ENCODE assay signal across 38 cellular contexts in genomic region chr4:186258216-186258811, GRCh38. TPM values are rescaled to one million over a fixed set of nuclear protein-coding genes. Genes with fewer than 3 reads are reported as not detected.
"Had no signal": no experiment of that assay in that cellular context is flagged by ENCODE, and none has a peak within 500 bp of the region (broad histone marks: within the 10 kb centered on the region; RNA-seq: fewer than 3 reads in every experiment).

No MANE protein-coding gene starts in this region.

- H3K4me3 ChIP-seq: adrenal gland, body of pancreas, colonic mucosa, esophagus squamous epithelium, pancreas, psoas muscle, smooth muscle cell had no signal

- H3K27me3 ChIP-seq: adrenal gland, body of pancreas, colonic mucosa, esophagus squamous epithelium, pancreas had no signal

- H3K27ac ChIP-seq: adrenal gland, colonic mucosa, epithelial cell of prostate, esophagus squamous epithelium, psoas muscle, VCaP had no signal

- H3K4me2 ChIP-seq: smooth muscle cell had no signal

- H3K36me3 Mint-ChIP-seq: activated naive CD8-positive, alpha-beta T cell treated with anti-CD3 and anti-CD28 coated beads for 36 hours; stimulated activated memory B cell treated with anti-CD40 and anti-IgM and Interleukin-4, amounts not matched to agents 10 μg/mL and 1 μg/mL and 100 μg/mL, for 72 hours had no signal

- H3K36me3 ChIP-seq: adrenal gland, colonic mucosa, esophagus squamous epithelium, pancreas had no signal

- ATAC-seq: body of pancreas; left ventricle myocardium superior; naive thymus-derived CD4-positive, alpha-beta T cell; pancreas; psoas muscle; stimulated activated memory B cell treated with anti-CD40 and anti-IgM and Interleukin-4, amounts not matched to agents 10 μg/mL and 1 μg/mL and 100 μg/mL, for 72 hours; stimulated activated naive CD8-positive, alpha-beta T cell treated with anti-CD3 and anti-CD28 coated beads, Interleukin-15, amount 100 ng/mL, for 72 hours had no signal

- H3K27me3 Mint-ChIP-seq: activated naive CD8-positive, alpha-beta T cell treated with anti-CD3 and anti-CD28 coated beads for 36 hours; stimulated activated memory B cell treated with anti-CD40 and anti-IgM and Interleukin-4, amounts not matched to agents 10 μg/mL and 1 μg/mL and 100 μg/mL, for 72 hours had no signal

- FAIRE-seq: endometrium, pancreas, TTC549 had no signal

- H3K9me3 Mint-ChIP-seq: activated naive CD4-positive, alpha-beta T cell treated with anti-CD3 and anti-CD28 coated beads for 36 hours; activated naive CD8-positive, alpha-beta T cell treated with anti-CD3 and anti-CD28 coated beads for 36 hours; activated T-helper 1 cell treated with anti-CD3 and anti-CD28 coated beads, Interleukin-12 subunit alpha, Interleukin-12 subunit beta, Interleukin-2, Interleukin-4 antibody, amounts not matched to agents 30 ng/mL and 10 ng/mL and 1 ng/mL, durations not matched to agents 14 hours and 24 hours and 36 hours; stimulated activated memory B cell treated with anti-CD40 and anti-IgM and Interleukin-4, amounts not matched to agents 10 μg/mL and 1 μg/mL and 100 μg/mL, for 72 hours; stimulated activated naive CD8-positive, alpha-beta T cell treated with anti-CD3 and anti-CD28 coated beads, Interleukin-15, amount 100 ng/mL, for 72 hours had no signal

- H3K4me1 ChIP-seq: colonic mucosa, psoas muscle had no signal

- H3K9me3 ChIP-seq: adrenal gland, body of pancreas, colonic mucosa, esophagus squamous epithelium, pancreas, psoas muscle had no signal

- H3K4me1 Mint-ChIP-seq: activated naive CD8-positive, alpha-beta T cell treated with anti-CD3 and anti-CD28 coated beads for 36 hours; naive thymus-derived CD4-positive, alpha-beta T cell; stimulated activated memory B cell treated with anti-CD40 and anti-IgM and Interleukin-4, amounts not matched to agents 10 μg/mL and 1 μg/mL and 100 μg/mL, for 72 hours; stimulated activated naive CD8-positive, alpha-beta T cell treated with anti-CD3 and anti-CD28 coated beads, Interleukin-15, amount 100 ng/mL, for 72 hours had no signal

- H3K4me3 Mint-ChIP-seq: activated naive CD4-positive, alpha-beta T cell treated with anti-CD3 and anti-CD28 coated beads for 36 hours; activated naive CD8-positive, alpha-beta T cell treated with anti-CD3 and anti-CD28 coated beads for 36 hours; activated T-helper 1 cell treated with anti-CD3 and anti-CD28 coated beads, Interleukin-12 subunit alpha, Interleukin-12 subunit beta, Interleukin-2, Interleukin-4 antibody, amounts not matched to agents 30 ng/mL and 10 ng/mL and 1 ng/mL, durations not matched to agents 14 hours and 24 hours and 36 hours; naive thymus-derived CD4-positive, alpha-beta T cell; stimulated activated memory B cell treated with anti-CD40 and anti-IgM and Interleukin-4, amounts not matched to agents 10 μg/mL and 1 μg/mL and 100 μg/mL, for 72 hours; stimulated activated naive CD8-positive, alpha-beta T cell treated with anti-CD3 and anti-CD28 coated beads, Interleukin-15, amount 100 ng/mL, for 72 hours had no signal

- DNase-seq: activated CD4-positive, alpha-beta T cell treated with anti-CD3 and anti-CD28 coated beads for 48 hours; activated CD4-positive, alpha-beta T cell treated with anti-CD3 and anti-CD28 coated beads, Interleukin-2, amount 50 U/mL, for 48 hours; activated CD8-positive, alpha-beta memory T cell treated with anti-CD3 and anti-CD28 coated beads, Interleukin-2, amount 50 U/mL, for 4 hours; activated effector memory CD4-positive, alpha-beta T cell treated with anti-CD3 and anti-CD28 coated beads, Interleukin-2, amount 50 U/mL, for 16 hours; activated naive CD4-positive, alpha-beta T cell treated with anti-CD3 and anti-CD28 coated beads for 36 hours; activated naive CD8-positive, alpha-beta T cell treated with anti-CD3 and anti-CD28 coated beads for 36 hours; activated T-cell treated with anti-CD3 and anti-CD28 coated beads, Interleukin-2, amount 50 U/mL, for 1 hour; adrenal gland; aorta; body of pancreas; colonic mucosa; effector CD8-positive, alpha-beta T cell; esophagus squamous epithelium; foreskin melanocyte; islet precursor cell; left ventricle myocardium superior; midbrain; naive thymus-derived CD4-positive, alpha-beta T cell; nucleus accumbens; pancreas; psoas muscle; stimulated activated CD4-positive, alpha-beta T cell treated with anti-CD3 and anti-CD28 coated beads, Interleukin-1b, Interleukin-23, amount 100 ng/mL, for 48 hours; stimulated activated CD4-positive, alpha-beta T cell treated with anti-CD3 and anti-CD28 coated beads, Interleukin-4, amount 100 ng/mL, for 4 hours; stimulated activated CD8-positive, alpha-beta memory T cell treated with anti-CD3 and anti-CD28 coated beads, Interleukin-4, amount 100 ng/mL, for 48 hours; stimulated activated naive CD8-positive, alpha-beta T cell treated with anti-CD3 and anti-CD28 coated beads, Interleukin-15, amount 100 ng/mL, for 72 hours; substantia nigra had no signal

- H3K27ac Mint-ChIP-seq: activated naive CD4-positive, alpha-beta T cell treated with anti-CD3 and anti-CD28 coated beads for 36 hours; activated naive CD8-positive, alpha-beta T cell treated with anti-CD3 and anti-CD28 coated beads for 36 hours; activated T-helper 1 cell treated with anti-CD3 and anti-CD28 coated beads, Interleukin-12 subunit alpha, Interleukin-12 subunit beta, Interleukin-2, Interleukin-4 antibody, amounts not matched to agents 30 ng/mL and 10 ng/mL and 1 ng/mL, durations not matched to agents 14 hours and 24 hours and 36 hours; naive thymus-derived CD4-positive, alpha-beta T cell; stimulated activated memory B cell treated with anti-CD40 and anti-IgM and Interleukin-4, amounts not matched to agents 10 μg/mL and 1 μg/mL and 100 μg/mL, for 72 hours had no signal

RNA-seq across cellular contexts. Expression of gene F11, which starts 7.7 kb away (rescaled TPM):
- total RNA-seq: activated CD8-positive, alpha-beta memory T cell treated with anti-CD3 and anti-CD28 coated beads for 36 hours; activated naive CD4-positive, alpha-beta T cell treated with anti-CD3 and anti-CD28 coated beads for 36 hours; activated naive CD8-positive, alpha-beta T cell treated with anti-CD3 and anti-CD28 coated beads for 36 hours; activated T-helper 1 cell treated with anti-CD3 and anti-CD28 coated beads, Interleukin-12 subunit alpha, Interleukin-12 subunit beta, Interleukin-2, Interleukin-4 antibody, amounts not matched to agents 30 ng/mL and 10 ng/mL and 1 ng/mL, durations not matched to agents 14 hours and 24 hours and 36 hours; dermis microvascular lymphatic vessel endothelial cell; esophagus squamous epithelium; smooth muscle cell; ureter had no signal
- polyA plus RNA-seq: naive thymus-derived CD4-positive, alpha-beta T cell; neural cell; smooth muscle cell; thymus had no signal

RNA-seq across cellular contexts. Expression of gene KLKB1, which starts 31.0 kb away (rescaled TPM):
- total RNA-seq: activated CD8-positive, alpha-beta memory T cell treated with anti-CD3 and anti-CD28 coated beads for 36 hours; activated naive CD4-positive, alpha-beta T cell treated with anti-CD3 and anti-CD28 coated beads for 36 hours; activated naive CD8-positive, alpha-beta T cell treated with anti-CD3 and anti-CD28 coated beads for 36 hours; activated T-helper 1 cell treated with anti-CD3 and anti-CD28 coated beads, Interleukin-12 subunit alpha, Interleukin-12 subunit beta, Interleukin-2, Interleukin-4 antibody, amounts not matched to agents 30 ng/mL and 10 ng/mL and 1 ng/mL, durations not matched to agents 14 hours and 24 hours and 36 hours; smooth muscle cell had no signal
- polyA plus RNA-seq: neural cell, smooth muscle cell had no signal
